ENCODE assay signal across 25 cellular contexts in genomic region chr3:71801986-71802385, GRCh38.
"Had no signal": no experiment of that assay in that cellular context is flagged by ENCODE, and none has a peak within 500 bp of the region (broad histone marks: within the 10 kb centered on the region; RNA-seq: fewer than 3 reads in every experiment).

No MANE protein-coding gene starts in this region.

- H3K27me3 ChIP-seq: testis, thyroid gland had no signal

- DNase-seq: heart right ventricle; left ventricle myocardium inferior; midbrain; naive thymus-derived CD8-positive, alpha-beta T cell; nucleus accumbens; pancreas; posterior cingulate gyrus; retina; right cardiac atrium; stimulated activated CD4-positive, alpha-beta T cell treated with anti-CD3 and anti-CD28 coated beads, Interleukin-12 subunit alpha, Interleukin-12 subunit beta, amount 100 ng/mL, for 4 hours; stimulated activated CD4-positive, alpha-beta T cell treated with anti-CD3 and anti-CD28 coated beads, Interleukin-15, amount 100 ng/mL, for 24 hours; stimulated activated CD4-positive, alpha-beta T cell treated with anti-CD3 and anti-CD28 coated beads, Interleukin-2, amount 100 ng/mL, for 24 hours; stimulated activated CD4-positive, alpha-beta T cell treated with anti-CD3 and anti-CD28 coated beads, Interleukin-4, amount 100 ng/mL, for 1 hour; stimulated activated naive B cell treated with anti-CD40 and anti-IgM and Interleukin-4, amounts not matched to agents 10 μg/mL and 1 μg/mL and 100 μg/mL, for 72 hours; stimulated activated naive CD8-positive, alpha-beta T cell treated with anti-CD3 and anti-CD28 coated beads, Interleukin-15, Interleukin-2, amounts not matched to agents 100 U/mL and 50 U/mL, for 24 hours; stomach; testis; thyroid gland; trophoblast cell; upper lobe of right lung had no signal

- H3K9me3 ChIP-seq: heart right ventricle, left ventricle myocardium inferior, pancreas, prostate gland, stomach, testis, thyroid gland, upper lobe of right lung had no signal

- ATAC-seq: heart right ventricle; naive thymus-derived CD8-positive, alpha-beta T cell; pancreas; right cardiac atrium; sciatic nerve; stimulated activated naive B cell treated with anti-CD40 and anti-IgM and Interleukin-4, amounts not matched to agents 10 μg/mL and 1 μg/mL and 100 μg/mL, for 72 hours; stimulated activated naive CD8-positive, alpha-beta T cell treated with anti-CD3 and anti-CD28 coated beads, Interleukin-15, Interleukin-2, amounts not matched to agents 100 U/mL and 50 U/mL, for 24 hours; upper lobe of right lung had no signal

- H3K4me2 ChIP-seq: hepatocyte had no signal

- H3K4me1 ChIP-seq: left ventricle myocardium inferior, pancreas, prostate gland, stomach, testis, thyroid gland, upper lobe of right lung had no signal

- H3K36me3 ChIP-seq: heart right ventricle, left ventricle myocardium inferior, pancreas, prostate gland, stomach, thyroid gland, upper lobe of right lung had no signal

- H3K27ac ChIP-seq: heart right ventricle, hepatocyte, left ventricle myocardium inferior, pancreas, prostate gland, skin epidermis, stomach, testis, thyroid gland, upper lobe of right lung had no signal

- H3K4me3 ChIP-seq: heart right ventricle, hepatocyte, left ventricle myocardium inferior, lung, pancreas, prostate gland, skin epidermis, stomach, testis, thyroid gland, upper lobe of right lung had no signal
